ENCODE assay signal across 14 cellular contexts in the genomic region with DNA sequence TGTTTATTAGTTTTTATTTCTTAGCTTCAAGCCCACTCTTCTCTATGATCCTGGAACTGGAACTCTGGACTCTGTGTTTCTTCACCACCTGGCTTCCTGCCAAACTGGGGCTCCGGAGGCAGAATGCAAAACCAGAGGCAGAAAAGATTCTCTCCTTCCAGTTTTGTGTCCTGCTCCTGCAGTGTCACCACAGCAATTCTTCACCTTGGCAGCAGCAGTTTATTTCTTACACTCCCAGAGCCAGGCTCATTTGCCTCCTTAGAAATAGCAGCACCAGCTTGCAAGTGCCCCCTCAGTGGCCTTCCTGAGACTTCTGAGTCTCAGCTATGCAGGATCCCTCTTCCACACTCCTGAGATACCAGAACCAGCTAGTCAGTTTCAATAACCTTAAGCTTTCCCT. TPM values are rescaled to one million over a fixed set of nuclear protein-coding genes. Genes with fewer than 3 reads are reported as not detected.
DNase-seq lines count a peak whose midpoint lies in the region; ATAC-seq, FAIRE-seq and TF ChIP-seq lines count a peak whose summit lies in the region.
"Had no signal": no experiment of that assay in that cellular context is flagged by ENCODE, and none has a peak within 500 bp of the region (broad histone marks: within the 10 kb centered on the region; RNA-seq: fewer than 3 reads in every experiment).

No MANE protein-coding gene starts in this region.

- H3K9me2 ChIP-seq in SK-N-SH: no peaks in the 10 kb centered on the region

- H3K4me1 ChIP-seq in right cardiac atrium (ENCODE audit: control insufficient read depth, insufficient read depth, low read length) (no peaks in the 10 kb centered on the region), right atrium auricular region (no peaks in the 10 kb centered on the region), SK-N-SH (ENCODE audit: control insufficient read depth in 1 of 2, insufficient read depth in 2 of 2, low read depth in 1 of 2, low read length in 1 of 2) (peaks cover 0 to 4% of the 10 kb centered on the region in 2 experiments; a peak in 1 of 4 replicates)
- H3K4me1 ChIP-seq: HAP-1, heart right ventricle had no signal

- POLR2A ChIA-PET in SK-N-SH (lab: Yijun Ruan, JAX): no interaction called here

- DNase-seq in right cardiac atrium: peak in 2 of 3 donors; percentile 21 to 58
- no peak for DNase-seq in right atrium auricular region (ENCODE audit: low spot score)
- DNase-seq in SK-N-SH: peak; percentile 21
- DNase-seq in head of caudate nucleus: peak in 35 of 42 donors; percentile 1 to 65 (median 20)
- DNase-seq in NCI-H187 (lab: John Stamatoyannopoulos, UW): no peak
- no peak for DNase-seq in frontal cortex (ENCODE audit: low spot score in 2 of 2)
- DNase-seq in AG08396 (ENCODE audit: low spot score): no peak
- DNase-seq: activated CD8-positive, alpha-beta T cell treated with anti-CD3 and anti-CD28 coated beads for 36 hours; activated naive CD4-positive, alpha-beta T cell treated with anti-CD3 and anti-CD28 coated beads, Interleukin-2, amount 10 ng/mL, durations not matched to agents 7 days and 5 days; NK-92 treated with Interleukin-12 subunit alpha and Interleukin-12 subunit beta, amount 100 ng/mL, for 24 hours; trophoblast cell had no signal

- 7% methylated on average over 1 of the region's 1 CpG for WGBS in right cardiac atrium
- WGBS in SK-N-SH (ENCODE audit: low lambda C conversion rate): 23% methylated on average over 1 of the region's 1 CpG

- no peak overlapping the region for H3K9ac ChIP-seq in SK-N-SH

- no peak for TF ChIP-seq EP300 in SK-N-SH (IDR thresholded peaks at IDR 0.05; ENCODE audit: borderline replicate concordance in 1 of 2, low read depth in 1 of 2, low read length in 1 of 2)

- no peaks in the 10 kb centered on the region for H3K9me3 ChIP-seq in right cardiac atrium (ENCODE audit: control insufficient read depth, low read length)
- H3K9me3 ChIP-seq in right atrium auricular region: no peaks in the 10 kb centered on the region
- no peaks in the 10 kb centered on the region for H3K9me3 ChIP-seq in SK-N-SH
- H3K9me3 ChIP-seq: HAP-1 had no signal

- H3K4me3 ChIP-seq in right cardiac atrium (ENCODE audit: low read length) (no peak overlapping the region), right atrium auricular region (no peak overlapping the region), SK-N-SH (ENCODE audit: low read depth in 2 of 2, low read length in 1 of 2) (no peak overlapping the region)
- H3K4me3 ChIP-seq: HAP-1, heart right ventricle had no signal

- H3F3A ChIP-seq in SK-N-SH (replicated peaks; ENCODE audit: insufficient read depth): no peaks in the 10 kb centered on the region

- intact Hi-C loops in right cardiac atrium (cut with DNase I) (no loop called here), head of caudate nucleus (cut with DNase I) (no loop called here)

- H4K20me1 ChIP-seq in SK-N-SH (ENCODE audit: insufficient read depth): no peaks in the 10 kb centered on the region

- H3K36me3 ChIP-seq in right atrium auricular region (no peaks in the 10 kb centered on the region), SK-N-SH (replicated peaks in 1 of 2; ENCODE audit: control insufficient read depth in 1 of 2, insufficient read depth in 2 of 2, low read length in 1 of 2) (no peaks in the 10 kb centered on the region)
- H3K36me3 ChIP-seq: HAP-1, heart right ventricle had no signal

- CTCF ChIA-PET in SK-N-SH (lab: Yijun Ruan, JAX): interaction anchor here (0.6 to 2.6 kb wide), 2 partner anchors 25 to 444 kb away, joined by 3 to 8 read pairs; no protein-coding TSS in a partner anchor

- H3K79me2 ChIP-seq in SK-N-SH (ENCODE audit: insufficient read depth): no peaks in the 10 kb centered on the region

- H3K27me3 ChIP-seq in right cardiac atrium (ENCODE audit: control insufficient read depth, insufficient read depth): no peaks in the 10 kb centered on the region
- H3K27me3 ChIP-seq in right atrium auricular region: no peaks in the 10 kb centered on the region
- no peaks in the 10 kb centered on the region for H3K27me3 ChIP-seq in SK-N-SH (ENCODE audit: insufficient read depth)

- TF ChIP-seq CTCF in right atrium auricular region (IDR thresholded peaks at IDR 0.05) (no peak), SK-N-SH (IDR thresholded peaks at IDR 0.05) (no peak)

- ATAC-seq in right cardiac atrium (no peak), HG03457 (IDR thresholded peaks at IDR 0.05; ENCODE audit: unreplicated experiment) (no peak)
- ATAC-seq: activated CD8-positive, alpha-beta T cell treated with anti-CD3 and anti-CD28 coated beads for 36 hours; heart right ventricle had no signal

- no peak overlapping the region for H3K4me2 ChIP-seq in SK-N-SH

- FAIRE-seq in frontal cortex (lab: Jason Lieb, UNC): no peak

- TF ChIP-seq RAD21 in SK-N-SH (IDR thresholded peaks at IDR 0.05; ENCODE audit: low read length): no peak

- no peak overlapping the region; the same call in 1 of the 2 replicates for H2AFZ ChIP-seq in SK-N-SH (ENCODE audit: low read depth)

- H3K27ac ChIP-seq in right cardiac atrium (ENCODE audit: low read length) (no peak overlapping the region), right atrium auricular region (no peak overlapping the region), SK-N-SH (ENCODE audit: low read depth in 2 of 2, low read length in 1 of 2) (no peak overlapping the region)
- H3K27ac ChIP-seq: heart right ventricle had no signal

TF ChIP-seq in SK-N-SH, 30 proteins besides CTCF, POLR2A, EP300 and RAD21:
- no peak for TF ChIP-seq GABPA (IDR thresholded peaks at IDR 0.05; ENCODE audit: low read depth)
- no peak for TF ChIP-seq RXRA (IDR thresholded peaks at IDR 0.05; ENCODE audit: borderline replicate concordance, low read depth)
- TF ChIP-seq NFIC (IDR thresholded peaks at IDR 0.05; ENCODE audit: borderline replicate concordance): peak; percentile 38; the same call in 1 of the 2 replicates

RNA-seq across cellular contexts. Expression of a gene that starts 26.7 kb away (rescaled TPM):
- total RNA-seq in right cardiac atrium (under 1 TPM in 3 of 4 donors, not detected in 1; 0.56 to 0.66 (median 0.65) TPM), right atrium auricular region (under 1 TPM; 0.11 to 0.67 TPM), frontal cortex (67.3 TPM)
- polyA plus RNA-seq in right cardiac atrium (0.25 TPM), SK-N-SH (2012; rRNA removed) (4.1 and 4.6 TPM in 2 replicates)
- polyA plus RNA-seq in SK-N-SH (2012; cell fraction: cytosol; rRNA removed): 5.5 and 6.4 TPM in 2 replicates
- polyA plus RNA-seq in SK-N-SH (2012; cell fraction: nucleus; rRNA removed): 2.1 and 3.6 TPM in 2 replicates

Comparison
In these comparisons a context has a peak if more than half of its experiments do, and no peak if none do; other contexts are left out.
1. DNase-seq: peak in right cardiac atrium (2 of 3), SK-N-SH (single experiment) and head of caudate nucleus (35 of 42); none in right atrium auricular region (single experiment), NCI-H187 (0 of 2), frontal cortex (0 of 2) and AG08396 (single experiment).
2. RNA of a gene that starts 26.7 kb away (total RNA-seq): 67.3 TPM in frontal cortex (single experiment); 0.11 to 0.67 TPM in right atrium auricular region and 0.56 to 0.66 TPM in right cardiac atrium; every median in the first group is over 10 times any median in the second.